In the genomic region with DNA sequence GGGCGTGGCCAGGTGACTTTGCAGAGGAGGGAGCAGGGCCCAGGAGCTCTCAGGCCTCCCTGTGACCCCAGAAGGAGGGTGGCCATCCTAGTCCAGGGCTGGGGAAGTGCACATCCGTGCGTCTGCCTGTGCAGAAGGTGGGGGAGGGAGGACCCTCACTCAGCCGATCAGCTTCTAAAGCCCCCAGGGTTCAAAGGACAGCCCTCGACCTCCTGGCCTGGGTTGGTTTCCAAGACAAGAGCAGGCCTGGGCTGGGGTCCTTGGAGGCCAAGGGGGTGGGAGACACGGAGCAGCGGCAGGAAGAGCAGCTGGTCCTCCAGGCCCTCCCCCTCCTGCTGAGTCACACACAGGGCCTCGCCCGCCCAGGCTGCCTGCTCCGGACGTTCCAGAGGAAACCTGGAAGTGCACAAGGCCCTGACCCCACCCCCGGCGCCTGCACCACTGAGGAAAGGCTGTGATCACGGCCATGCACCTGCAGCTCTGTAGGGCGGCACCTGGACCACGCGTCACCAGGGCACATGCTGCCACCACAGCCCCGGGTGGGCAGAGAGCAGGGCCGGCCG, we compare ENCODE assay signal across 1 cellular context.
TF ChIP-seq lines count a peak whose summit lies in the region.

No MANE protein-coding gene starts in this region.

TF ChIP-seq in A549, 52 proteins besides CTCF, POLR2A, EP300 and RAD21 (continued from another document):
- TF ChIP-seq MYC (IDR thresholded peaks at IDR 0.05; ENCODE audit: borderline replicate concordance, low read length) (no peak), TFCP2L1 (CRISPR knock-in tag; IDR thresholded peaks at IDR 0.05) (no peak), CBX2 (IDR thresholded peaks at IDR 0.05; ENCODE audit: borderline replicate concordance, low read depth) (no peak), RNF2 (IDR thresholded peaks at IDR 0.05; ENCODE audit: borderline replicate concordance, low read depth) (no peak), HEYL (CRISPR knock-in tag; IDR thresholded peaks at IDR 0.05) (no peak), ESRRA (IDR thresholded peaks at IDR 0.05; ENCODE audit: borderline replicate concordance, low read length) (no peak), JUN (IDR thresholded peaks at IDR 0.05) (no peak), KDM1A (IDR thresholded peaks at IDR 0.05; ENCODE audit: low read depth) (no peak), MAZ (IDR thresholded peaks at IDR 0.05; ENCODE audit: borderline replicate concordance, low read depth, low read length) (no peak), HDAC2 (IDR thresholded peaks at IDR 0.05) (no peak), PHF8 (IDR thresholded peaks at IDR 0.05; ENCODE audit: borderline replicate concordance, low read depth) (no peak), NFE2L2 (conservative IDR thresholded peaks at IDR 0.05; ENCODE audit: low read length) (no peak), EHMT2 (IDR thresholded peaks at IDR 0.05; ENCODE audit: low read depth) (no peak)
- TF ChIP-seq, protein P1, sequence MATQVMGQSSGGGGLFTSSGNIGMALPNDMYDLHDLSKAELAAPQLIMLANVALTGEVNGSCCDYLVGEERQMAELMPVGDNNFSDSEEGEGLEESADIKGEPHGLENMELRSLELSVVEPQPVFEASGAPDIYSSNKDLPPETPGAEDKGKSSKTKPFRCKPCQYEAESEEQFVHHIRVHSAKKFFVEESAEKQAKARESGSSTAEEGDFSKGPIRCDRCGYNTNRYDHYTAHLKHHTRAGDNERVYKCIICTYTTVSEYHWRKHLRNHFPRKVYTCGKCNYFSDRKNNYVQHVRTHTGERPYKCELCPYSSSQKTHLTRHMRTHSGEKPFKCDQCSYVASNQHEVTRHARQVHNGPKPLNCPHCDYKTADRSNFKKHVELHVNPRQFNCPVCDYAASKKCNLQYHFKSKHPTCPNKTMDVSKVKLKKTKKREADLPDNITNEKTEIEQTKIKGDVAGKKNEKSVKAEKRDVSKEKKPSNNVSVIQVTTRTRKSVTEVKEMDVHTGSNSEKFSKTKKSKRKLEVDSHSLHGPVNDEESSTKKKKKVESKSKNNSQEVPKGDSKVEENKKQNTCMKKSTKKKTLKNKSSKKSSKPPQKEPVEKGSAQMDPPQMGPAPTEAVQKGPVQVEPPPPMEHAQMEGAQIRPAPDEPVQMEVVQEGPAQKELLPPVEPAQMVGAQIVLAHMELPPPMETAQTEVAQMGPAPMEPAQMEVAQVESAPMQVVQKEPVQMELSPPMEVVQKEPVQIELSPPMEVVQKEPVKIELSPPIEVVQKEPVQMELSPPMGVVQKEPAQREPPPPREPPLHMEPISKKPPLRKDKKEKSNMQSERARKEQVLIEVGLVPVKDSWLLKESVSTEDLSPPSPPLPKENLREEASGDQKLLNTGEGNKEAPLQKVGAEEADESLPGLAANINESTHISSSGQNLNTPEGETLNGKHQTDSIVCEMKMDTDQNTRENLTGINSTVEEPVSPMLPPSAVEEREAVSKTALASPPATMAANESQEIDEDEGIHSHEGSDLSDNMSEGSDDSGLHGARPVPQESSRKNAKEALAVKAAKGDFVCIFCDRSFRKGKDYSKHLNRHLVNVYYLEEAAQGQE (IDR thresholded peaks at IDR 0.05): no peak
- TF ChIP-seq, protein P2, sequence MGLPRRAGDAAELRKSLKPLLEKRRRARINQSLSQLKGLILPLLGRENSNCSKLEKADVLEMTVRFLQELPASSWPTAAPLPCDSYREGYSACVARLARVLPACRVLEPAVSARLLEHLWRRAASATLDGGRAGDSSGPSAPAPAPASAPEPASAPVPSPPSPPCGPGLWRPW (IDR thresholded peaks at IDR 0.05): no peak
- TF ChIP-seq, protein P3, sequence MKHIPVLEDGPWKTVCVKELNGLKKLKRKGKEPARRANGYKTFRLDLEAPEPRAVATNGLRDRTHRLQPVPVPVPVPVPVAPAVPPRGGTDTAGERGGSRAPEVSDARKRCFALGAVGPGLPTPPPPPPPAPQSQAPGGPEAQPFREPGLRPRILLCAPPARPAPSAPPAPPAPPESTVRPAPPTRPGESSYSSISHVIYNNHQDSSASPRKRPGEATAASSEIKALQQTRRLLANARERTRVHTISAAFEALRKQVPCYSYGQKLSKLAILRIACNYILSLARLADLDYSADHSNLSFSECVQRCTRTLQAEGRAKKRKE (CRISPR knock-in tag; IDR thresholded peaks at IDR 0.05; ENCODE audit: low read depth): peak; percentile 75; the same call in 1 of the 2 replicates
- TF ChIP-seq, protein P4, sequence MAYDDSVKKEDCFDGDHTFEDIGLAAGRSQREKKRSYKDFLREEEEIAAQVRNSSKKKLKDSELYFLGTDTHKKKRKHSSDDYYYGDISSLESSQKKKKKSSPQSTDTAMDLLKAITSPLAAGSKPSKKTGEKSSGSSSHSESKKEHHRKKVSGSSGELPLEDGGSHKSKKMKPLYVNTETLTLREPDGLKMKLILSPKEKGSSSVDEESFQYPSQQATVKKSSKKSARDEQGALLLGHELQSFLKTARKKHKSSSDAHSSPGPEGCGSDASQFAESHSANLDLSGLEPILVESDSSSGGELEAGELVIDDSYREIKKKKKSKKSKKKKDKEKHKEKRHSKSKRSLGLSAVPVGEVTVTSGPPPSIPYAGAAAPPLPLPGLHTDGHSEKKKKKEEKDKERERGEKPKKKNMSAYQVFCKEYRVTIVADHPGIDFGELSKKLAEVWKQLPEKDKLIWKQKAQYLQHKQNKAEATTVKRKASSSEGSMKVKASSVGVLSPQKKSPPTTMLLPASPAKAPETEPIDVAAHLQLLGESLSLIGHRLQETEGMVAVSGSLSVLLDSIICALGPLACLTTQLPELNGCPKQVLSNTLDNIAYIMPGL (CRISPR knock-in tag; IDR thresholded peaks at IDR 0.05; ENCODE audit: borderline replicate concordance): no peak
